ENCODE assay signal across 7 cellular contexts in the genomic region with DNA sequence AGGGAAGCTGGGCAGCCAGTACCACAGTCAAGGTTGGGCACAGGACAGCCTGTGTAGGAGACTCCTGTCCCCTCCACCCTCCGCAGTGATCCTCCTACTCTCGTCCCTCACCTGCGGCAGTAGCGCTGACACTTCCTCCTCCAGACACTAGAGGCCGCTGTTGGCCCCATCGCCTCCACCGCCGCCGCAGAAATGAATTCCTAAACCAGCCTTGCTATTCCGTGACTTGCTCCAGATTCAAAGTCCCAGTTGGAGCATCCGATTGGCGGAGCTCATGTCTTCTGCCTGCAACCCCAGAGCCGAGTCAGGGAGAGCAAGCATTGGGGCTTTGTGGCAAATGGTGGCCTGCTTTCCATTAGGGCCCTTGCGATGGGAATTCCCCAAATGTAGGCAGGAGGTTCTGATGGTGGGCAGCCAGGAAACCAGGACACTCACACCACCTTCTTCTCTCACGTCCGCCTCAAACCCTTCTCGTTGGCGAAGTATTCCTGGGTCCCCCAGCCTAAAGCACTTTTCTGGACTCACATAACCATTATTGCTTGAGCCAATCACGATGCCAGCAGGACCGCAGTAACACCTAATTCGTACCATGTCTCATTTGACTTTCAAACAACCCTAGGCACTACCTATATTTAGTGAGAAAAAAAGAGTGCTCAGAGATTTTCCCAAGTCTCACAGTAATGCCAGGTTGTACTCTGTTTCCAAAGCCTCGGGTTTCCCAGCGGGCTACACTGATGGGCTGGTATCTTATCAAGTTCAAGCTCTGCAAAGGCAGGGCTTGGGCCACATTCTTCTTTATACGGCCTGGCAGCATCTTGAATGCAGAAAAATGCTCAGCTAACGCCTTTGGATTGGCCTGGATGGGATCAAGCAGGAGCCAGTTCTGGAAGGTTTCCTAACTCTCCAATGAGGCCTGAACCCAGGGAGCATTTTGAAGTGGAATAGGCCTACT. TPM values are rescaled to one million over a fixed set of nuclear protein-coding genes. Genes with fewer than 3 reads are reported as not detected.
DNase-seq lines count a peak whose midpoint lies in the region; ATAC-seq, FAIRE-seq and TF ChIP-seq lines count a peak whose summit lies in the region.

No MANE protein-coding gene starts in this region.

- TF ChIP-seq POLR2A in GM12892 (IDR thresholded peaks at IDR 0.05; ENCODE audit: low read depth, low read length): 0 out of 2 replicates have a peak, but pooled peaks have one; percentile 32

- no peaks in the 10 kb centered on the region for H3K9me3 Mint-ChIP-seq in endothelial cell (ENCODE audit: unreplicated experiment)

- no peak for FAIRE-seq in GM12892 (lab: Jason Lieb, UNC)

- peak; percentile 95 for TF ChIP-seq CTCF in endothelial cell (IDR thresholded peaks at IDR 0.05; ENCODE audit: unreplicated experiment)

- peak overlapping the region; percentile 90 for H3K4me3 Mint-ChIP-seq in endothelial cell (ENCODE audit: unreplicated experiment)

- peaks cover 26% of the 10 kb centered on the region for H3K4me1 Mint-ChIP-seq in endothelial cell (ENCODE audit: unreplicated experiment)

- DNase-seq in GM12892 (ENCODE audit: insufficient read length) (no peak), NCI-H82 treated with DMSO at 0.1 percent for 48 hours (lab: John Stamatoyannopoulos, UW; ENCODE audit: unreplicated experiment) (peak; percentile 74), endothelial cell (ENCODE audit: low spot score) (peak; percentile 79), midbrain (lab: John Stamatoyannopoulos, UW) (peak; percentile 86)
- DNase-seq in activated CD8-positive, alpha-beta memory T cell treated with anti-CD3 and anti-CD28 coated beads, Interleukin-2, amount 50 U/mL, for 1 hour (ENCODE audit: extremely low read depth): peak; percentile 39
- DNase-seq in stimulated activated CD8-positive, alpha-beta memory T cell treated with anti-CD3 and anti-CD28 coated beads, Interleukin-4, amount 100 ng/mL, for 1 hour (ENCODE audit: low read depth in 2 of 2, low spot score in 1 of 2): peak; percentile 43 to 59

- peaks cover 12% of the 10 kb centered on the region for H3K36me3 Mint-ChIP-seq in endothelial cell (ENCODE audit: low read depth, unreplicated experiment)

- ATAC-seq in HG03521 (IDR thresholded peaks at IDR 0.05; ENCODE audit: unreplicated experiment): peak; percentile 24

- H3K27me3 Mint-ChIP-seq in endothelial cell (ENCODE audit: unreplicated experiment): peaks cover 15% of the 10 kb centered on the region

- peak overlapping the region; percentile 95 for H3K27ac Mint-ChIP-seq in endothelial cell (ENCODE audit: unreplicated experiment)

RNA-seq across cellular contexts. Expression of a gene that starts 1.2 kb away (rescaled TPM):
- polyA plus RNA-seq in GM12892 (2012; ENCODE audit: missing spikeins): 25.1 TPM
- total RNA-seq in endothelial cell (ENCODE audit: unreplicated experiment): 64.3 TPM

RNA-seq across cellular contexts. Expression of a gene that starts 24.3 kb away (rescaled TPM):
- 128 TPM for polyA plus RNA-seq in GM12892 (2012; ENCODE audit: missing spikeins)
- 18.7 TPM for total RNA-seq in endothelial cell (ENCODE audit: unreplicated experiment)

RNA-seq across cellular contexts. Expression of a gene that starts 24.9 kb away (rescaled TPM):
- 0.53 TPM for polyA plus RNA-seq in GM12892 (2012; ENCODE audit: missing spikeins)
- total RNA-seq in endothelial cell (ENCODE audit: unreplicated experiment): not detected

RNA-seq across cellular contexts. Expression of a gene that starts 31.2 kb away (rescaled TPM):
- 0.42 TPM for polyA plus RNA-seq in GM12892 (2012; ENCODE audit: missing spikeins)
- total RNA-seq in endothelial cell (ENCODE audit: unreplicated experiment): 1.1 TPM

RNA-seq across cellular contexts. Expression of a gene that starts 32.7 kb away (rescaled TPM):
- polyA plus RNA-seq in GM12892 (2012; ENCODE audit: missing spikeins): 35.8 TPM
- 29.5 TPM for total RNA-seq in endothelial cell (ENCODE audit: unreplicated experiment)
